Comparison of ENCODE assay signal across 10 cellular contexts in the genomic region with DNA sequence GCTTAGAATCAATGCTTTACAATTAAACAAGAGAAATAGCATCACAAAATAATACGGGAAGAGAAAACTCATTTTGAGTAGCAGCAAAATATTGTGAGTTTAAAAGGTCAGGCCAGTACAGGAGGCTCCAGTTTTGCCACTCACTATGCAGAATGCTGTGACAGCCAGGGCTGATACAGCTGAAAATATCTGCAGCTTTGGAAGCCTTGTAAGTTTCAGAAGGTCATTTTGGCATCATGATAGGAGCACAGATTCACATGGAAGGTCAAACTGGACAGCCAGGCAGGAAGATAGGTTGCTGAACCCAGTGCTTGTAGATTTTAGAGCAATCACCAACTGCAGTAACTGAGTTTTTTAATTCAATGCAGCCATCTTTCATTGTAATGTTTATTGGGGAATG. TPM values are rescaled to one million over a fixed set of nuclear protein-coding genes. Genes with fewer than 3 reads are reported as not detected.
DNase-seq lines count a peak whose midpoint lies in the region; ATAC-seq and TF ChIP-seq lines count a peak whose summit lies in the region.
"Had no signal": no experiment of that assay in that cellular context is flagged by ENCODE, and none has a peak within 500 bp of the region (broad histone marks: within the 10 kb centered on the region; RNA-seq: fewer than 3 reads in every experiment).

No MANE protein-coding gene starts in this region.

- H2BK5ac ChIP-seq in IMR-90 (ENCODE audit: low read depth, low read length, poor library complexity, severe bottlenecking) (peak overlapping the region; percentile 40), mesenchymal stem cell (ENCODE audit: low read depth, low read length, poor library complexity, severe bottlenecking) (no peak overlapping the region)

- H4K8ac ChIP-seq in IMR-90 (ENCODE audit: low read depth in 2 of 2, low read length in 2 of 2) (peak overlapping the region in 1 of 2 experiments; percentile 13; a peak in 1 of 4 replicates), mesenchymal stem cell (ENCODE audit: low read length) (no peak overlapping the region)

- H3K4me2 ChIP-seq in IMR-90 (ENCODE audit: low read depth, low read length), result peak overlapping the region; percentile 84; the same call in 1 of the 2 replicates
- H3K4me2 ChIP-seq in mesenchymal stem cell (ENCODE audit: low read length, poor library complexity, severe bottlenecking), result no peak overlapping the region

- H2AFZ ChIP-seq in IMR-90 (replicated peaks; ENCODE audit: low read length, poor library complexity) (no peak overlapping the region), mesenchymal stem cell (ENCODE audit: low read depth, low read length) (no peak overlapping the region)

- 0 out of 2 replicates have a peak overlapping the region, but pooled peaks have one; percentile 45 for H3K23ac ChIP-seq in IMR-90 (ENCODE audit: low read depth, low read length)
- no peak overlapping the region for H3K23ac ChIP-seq in mesenchymal stem cell (ENCODE audit: low read length in 2 of 2)

- no peak overlapping the region for H2BK15ac ChIP-seq in IMR-90 (ENCODE audit: low read depth, low read length)
- H2BK15ac ChIP-seq in mesenchymal stem cell (ENCODE audit: low read depth, poor library complexity, severe bottlenecking), result no peak overlapping the region

- H3K4me1 ChIP-seq in IMR-90 (ENCODE audit: control insufficient read depth, insufficient read depth, low read length), result peaks cover 17% of the 10 kb centered on the region
- H3K4me1 ChIP-seq in body of pancreas, result peaks cover 35% of the 10 kb centered on the region
- no peaks in the 10 kb centered on the region for H3K4me1 ChIP-seq in mesenchymal stem cell (ENCODE audit: control insufficient read depth, insufficient read depth, low read depth, low read length)

- peak overlapping the region; percentile 76; the same call in 1 of the 2 replicates for H3K18ac ChIP-seq in IMR-90 (ENCODE audit: low read depth, low read length)
- no peak overlapping the region for H3K18ac ChIP-seq in mesenchymal stem cell (ENCODE audit: low read depth in 1 of 2, low read length in 2 of 2)

- no peak overlapping the region for H4K91ac ChIP-seq in IMR-90 (ENCODE audit: insufficient read depth, low read depth, low read length)
- no peak overlapping the region for H4K91ac ChIP-seq in mesenchymal stem cell (ENCODE audit: low read length)

- no peaks in the 10 kb centered on the region; the same call in 1 of the 2 replicates for H3K36me3 ChIP-seq in IMR-90 (ENCODE audit: control insufficient read depth, insufficient read depth, low read length)
- no peaks in the 10 kb centered on the region for H3K36me3 ChIP-seq in body of pancreas (replicated peaks in 1 of 2; ENCODE audit: insufficient read depth in 1 of 2, low read depth in 2 of 2)
- H3K36me3 ChIP-seq in mesenchymal stem cell (ENCODE audit: control insufficient read depth in 1 of 2, insufficient read depth in 2 of 2, low read depth in 1 of 2, low read length in 2 of 2), result peaks cover 0 to 3% of the 10 kb centered on the region in 2 experiments
- peaks cover 24% of the 10 kb centered on the region for H3K36me3 ChIP-seq in MG63

- H2BK120ac ChIP-seq in IMR-90 (ENCODE audit: low read depth, low read length) (no peak overlapping the region; the same call in 1 of the 2 replicates), mesenchymal stem cell (ENCODE audit: low read depth, low read length) (no peak overlapping the region)

- H3K9me1 ChIP-seq in IMR-90 (ENCODE audit: insufficient read depth, low read length), result peaks cover 14% of the 10 kb centered on the region

- intact Hi-C loops in IMR-90 (cut with micrococcal nuclease), result no loop called here
- intact Hi-C loops in body of pancreas (cut with DNase I), result no loop called here

- in situ Hi-C loops in IMR-90 (cut with MboI; ENCODE audit: low sequenced_read_pairs), result no loop called here

- H3K9me3 ChIP-seq in IMR-90 (ENCODE audit: control insufficient read depth, insufficient read depth, low read length) (no peaks in the 10 kb centered on the region), body of pancreas (no peaks in the 10 kb centered on the region), mesenchymal stem cell (ENCODE audit: control insufficient read depth, low read length) (no peaks in the 10 kb centered on the region), MG63 (no peaks in the 10 kb centered on the region)

- H3K79me1 ChIP-seq in IMR-90 (ENCODE audit: low read depth in 1 of 2, low read length in 2 of 2), result peaks cover 0 to 36% of the 10 kb centered on the region in 2 experiments; a peak in 2 of 4 replicates
- no peaks in the 10 kb centered on the region for H3K79me1 ChIP-seq in mesenchymal stem cell (replicated peaks; ENCODE audit: low read length, poor library complexity, severe bottlenecking)

- POLR2A ChIA-PET in IMR-90 (lab: Charles Lee; ENCODE audit: unreplicated experiment), result interaction anchor here (1.0 kb wide), 1 partner anchor 14 kb away, joined by 3 read pairs; a partner anchor contains a TSS

- peak overlapping the region; percentile 16 for H4K5ac ChIP-seq in IMR-90 (ENCODE audit: low read depth, low read length)

- no peak overlapping the region for H3K4me3 ChIP-seq in IMR-90 (ENCODE audit: insufficient read depth, low read depth, low read length)
- no peak overlapping the region for H3K4me3 ChIP-seq in body of pancreas
- H3K4me3 ChIP-seq in mesenchymal stem cell (ENCODE audit: insufficient read depth in 1 of 2, low read depth in 1 of 2, low read length in 2 of 2), result no peak overlapping the region
- H3K4me3 ChIP-seq in MG63, result no peak overlapping the region

- TF ChIP-seq CTCF in 22Rv1 (IDR thresholded peaks at IDR 0.05) (no peak), IMR-90 (conservative IDR thresholded peaks at IDR 0.05; ENCODE audit: low read depth, low read length) (no peak), body of pancreas (IDR thresholded peaks at IDR 0.05) (no peak)

- WGBS in IMR-90 (ENCODE audit: extremely low coverage in 2 of 2, insufficient read length in 1 of 2), 2 experiments, result no CpG with 5 or more reads among the region's 1 CpG
- 18 to 47% methylated on average over 1 of the region's 1 CpG for WGBS in body of pancreas, 2 donors
- 100% methylated on average over 1 of the region's 1 CpG for WGBS in mesenchymal stem cell

- peak overlapping the region; percentile 73; the same call in 1 of the 2 replicates for H3K14ac ChIP-seq in IMR-90 (replicated peaks; ENCODE audit: low read depth, low read length)
- H3K14ac ChIP-seq in mesenchymal stem cell (ENCODE audit: low read length in 2 of 2), result no peak overlapping the region

- peak overlapping the region; percentile 38 for H3K27ac ChIP-seq in 22Rv1
- H3K27ac ChIP-seq in IMR-90 (ENCODE audit: insufficient read depth, low read length), result no peak overlapping the region
- peak overlapping the region in 3 of 4 donors; percentile 23 to 49 (median 29) for H3K27ac ChIP-seq in body of pancreas
- no peak overlapping the region for H3K27ac ChIP-seq in mesenchymal stem cell (ENCODE audit: low read length, poor library complexity, severe bottlenecking)

- H3K27me3 ChIP-seq in IMR-90 (ENCODE audit: control insufficient read depth, insufficient read depth, low read length) (no peaks in the 10 kb centered on the region), body of pancreas (no peaks in the 10 kb centered on the region), mesenchymal stem cell (ENCODE audit: control insufficient read depth in 1 of 2, insufficient read depth in 1 of 2, low read length in 2 of 2) (no peaks in the 10 kb centered on the region), MG63 (no peaks in the 10 kb centered on the region)

- no peak overlapping the region; the same call in 1 of the 2 replicates for H3K56ac ChIP-seq in IMR-90 (ENCODE audit: extremely low read depth, insufficient read depth, low read length)

- no peak overlapping the region for H2AK9ac ChIP-seq in IMR-90 (replicated peaks; ENCODE audit: low read depth, low read length, poor library complexity)

- peaks cover 72% of the 10 kb centered on the region for H4K20me1 ChIP-seq in IMR-90 (ENCODE audit: insufficient read depth, low read length)

- ATAC-seq in IMR-90 (ENCODE audit: low read depth), result no peak
- no peak for ATAC-seq in body of pancreas
- ATAC-seq in GM18873 (IDR thresholded peaks at IDR 0.05; ENCODE audit: low FRiP score, unreplicated experiment), result no peak
- ATAC-seq in HG03196 (IDR thresholded peaks at IDR 0.05; ENCODE audit: unreplicated experiment), result no peak
- no peak for ATAC-seq in HG03039 (IDR thresholded peaks at IDR 0.05; ENCODE audit: unreplicated experiment)

- no peak overlapping the region for H2AK5ac ChIP-seq in IMR-90 (ENCODE audit: low read depth, low read length)
- H2AK5ac ChIP-seq in mesenchymal stem cell (ENCODE audit: low read length, severe bottlenecking), result no peak overlapping the region

- no TSS peak for BruUV-seq in IMR-90 (replicated peaks; lab: Mats Ljungman, UMichigan)

- H2BK12ac ChIP-seq in mesenchymal stem cell (ENCODE audit: low read length in 2 of 2), result no peak overlapping the region

- DNase-seq in IMR-90 (no peak), body of pancreas (no peak), mesenchymal stem cell (no peak), MG63 (no peak)
- DNase-seq: activated CD8-positive, alpha-beta memory T cell treated with anti-CD3 and anti-CD28 coated beads for 24 hours; SHP77 had no signal

- TF ChIP-seq RAD21 in IMR-90 (IDR thresholded peaks at IDR 0.05; ENCODE audit: low read length), result no peak

- H3K4ac ChIP-seq in IMR-90 (ENCODE audit: low read depth, low read length), result no peak overlapping the region
- no peak overlapping the region for H3K4ac ChIP-seq in mesenchymal stem cell (ENCODE audit: low read depth in 1 of 2, low read length in 2 of 2)

- H2BK20ac ChIP-seq in IMR-90 (ENCODE audit: low read depth, low read length), result no peak overlapping the region

- CTCF ChIA-PET in IMR-90 (lab: Yijun Ruan, JAX), result no interaction called here

- TF ChIP-seq POLR2A in IMR-90 (IDR thresholded peaks at IDR 0.05; ENCODE audit: low read depth, low read length) (no peak), body of pancreas (IDR thresholded peaks at IDR 0.05) (no peak)

- H3K9ac ChIP-seq in IMR-90 (ENCODE audit: low read depth, low read length), result no peak overlapping the region
- peak overlapping the region; percentile 7 for H3K9ac ChIP-seq in mesenchymal stem cell (ENCODE audit: low read length)

- dilution Hi-C loops in IMR-90 (cut with HindIII; ENCODE audit: low sequenced_read_pairs, unreplicated experiment), result no loop called here

TF ChIP-seq in IMR-90, 13 proteins besides CTCF, POLR2A, EP300 and RAD21 (continues in another document):
- TF ChIP-seq CEBPB (IDR thresholded peaks at IDR 0.05; ENCODE audit: low read depth, low read length) (no peak), NFE2L2 (IDR thresholded peaks at IDR 0.05; ENCODE audit: low read depth, low read length) (no peak), MAZ (IDR thresholded peaks at IDR 0.05; ENCODE audit: borderline replicate concordance, low read depth, low read length) (no peak), RFX5 (IDR thresholded peaks at IDR 0.05; ENCODE audit: low read depth, low read length) (no peak)

RNA-seq across cellular contexts. Expression of a gene that starts 14.1 kb away (rescaled TPM):
- total RNA-seq in IMR-90 (2012; rRNA removed) (515 and 664 TPM in 2 replicates), body of pancreas (10 to 100 TPM; 77.3 to 82.4 TPM)
- polyA plus RNA-seq in IMR-90 (2012; rRNA removed), result 127 and 129 TPM in 2 replicates
- 41.6 and 47.4 TPM in 2 replicates for polyA plus RNA-seq in IMR-90 (2012; cell fraction: cytosol; rRNA removed)
- 48.0 and 82.1 TPM in 2 replicates for polyA plus RNA-seq in IMR-90 (2012; cell fraction: nucleus; rRNA removed; ENCODE audit: low replicate concordance)
- 85.7 TPM for polyA plus RNA-seq in mesenchymal stem cell (2013, experiment 1 of 2)
- 85.2 TPM for polyA plus RNA-seq in mesenchymal stem cell (2013, experiment 2 of 2)
- total RNA-seq in MG63 (2014; rRNA removed; shearing (Covaris generic); ENCODE audit: low replicate concordance), result 171 and 176 TPM in 2 replicates

Comparison
In these comparisons a context has a peak if more than half of its experiments do, and no peak if none do; other contexts are left out.
1. H3K27ac ChIP-seq: peak in 22Rv1 (single experiment) and body of pancreas (3 of 4); none in IMR-90 (single experiment) and mesenchymal stem cell (single experiment).